30 cellular contexts compared by ENCODE assay signal in the genomic region with DNA sequence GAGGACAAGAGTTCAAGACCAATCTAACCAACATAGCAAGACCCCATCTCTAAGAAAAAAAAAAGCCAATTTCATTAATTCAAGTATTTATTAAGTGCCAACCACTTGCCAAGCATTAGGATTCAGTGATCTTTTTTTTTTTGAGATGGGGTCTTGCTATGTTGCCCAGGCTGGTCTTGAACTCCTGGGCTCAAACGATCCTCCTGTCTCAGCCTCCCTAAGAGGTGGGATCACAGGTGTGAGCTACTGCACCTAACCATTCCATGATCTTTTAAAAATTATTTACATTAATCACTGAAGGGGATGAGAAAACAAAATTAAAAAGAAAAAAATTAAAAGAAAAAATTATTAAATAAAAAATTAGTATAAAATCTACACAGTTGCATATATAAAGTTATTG. TPM values are rescaled to one million over a fixed set of nuclear protein-coding genes. Genes with fewer than 3 reads are reported as not detected.
A peak's percentile ranks its signal among the peaks of the same experiment; 100 is the strongest.
DNase-seq lines count a peak whose midpoint lies in the region; ATAC-seq, FAIRE-seq and TF ChIP-seq lines count a peak whose summit lies in the region.
"Had no signal": no experiment of that assay in that cellular context is flagged by ENCODE, and none has a peak within 500 bp of the region (broad histone marks: within the 10 kb centered on the region; RNA-seq: fewer than 3 reads in every experiment).

No MANE protein-coding gene starts in this region.

- in situ Hi-C loops in K562 (cut with MboI), result no loop called here

- H3K36me3 ChIP-seq in K562 (ENCODE audit: control insufficient read depth, insufficient read depth, low read length), result peaks cover 17% of the 10 kb centered on the region; the same call in 1 of the 3 replicates
- H3K36me3 ChIP-seq in pancreas, result peaks cover 0 to 15% (median 0%) of the 10 kb centered on the region in 3 donors

- no peak overlapping the region for H3K4me3 ChIP-seq in K562
- no peak overlapping the region for H3K4me3 ChIP-seq in pancreas
- H3K4me3 ChIP-seq: A549; BLaER1; BLaER1 treated with 17β-estradiol and CSF1 and Interleukin-3, amounts not matched to agents 10 nM and 100 nM had no signal

- BruUV-seq in K562 (replicated peaks; lab: Mats Ljungman, UMichigan), result no TSS peak

- no peak for TF ChIP-seq POLR2A in K562 (conservative IDR thresholded peaks at IDR 0.05)

- H3K4me1 ChIP-seq in K562 (replicated peaks in 1 of 2; ENCODE audit: control insufficient read depth in 2 of 2, insufficient read depth in 2 of 2, low read length in 2 of 2) (no peaks in the 10 kb centered on the region), pancreas (no peaks in the 10 kb centered on the region)
- H3K4me1 ChIP-seq: A549, BE2C, Caco-2 had no signal

- H2AFZ ChIP-seq in K562 (ENCODE audit: low read depth, low read length), result no peak overlapping the region

- no peaks in the 10 kb centered on the region for H3K79me2 ChIP-seq in K562 (ENCODE audit: control insufficient read depth, insufficient read depth, low read length)

- TF ChIP-seq EP300 in K562 (IDR thresholded peaks at IDR 0.05; ENCODE audit: low read length), result no peak

- no peaks in the 10 kb centered on the region for H3K27me3 ChIP-seq in K562 (ENCODE audit: control insufficient read depth in 2 of 2, insufficient read depth in 2 of 2, low read length in 2 of 2)
- H3K27me3 ChIP-seq in pancreas, result no peaks in the 10 kb centered on the region
- H3K27me3 ChIP-seq: BE2C; BLaER1; BLaER1 treated with 17β-estradiol and CSF1 and Interleukin-3, amounts not matched to agents 10 nM and 100 nM had no signal

- DNase-seq in K562 (ENCODE audit: extremely low read depth in 1 of 4, low spot score in 3 of 4), result no peak
- DNase-seq in pancreas, result no peak
- no peak for DNase-seq in COLO829 (ENCODE audit: low spot score)
- no peak for DNase-seq in HK-2 (ENCODE audit: unreplicated experiment)
- DNase-seq: 8988T; ACHN; AML-193; BE2C; C1 segment of cervical spinal cord; Caco-2; Calu3; CD4-positive, alpha-beta memory T cell; CD4-positive, alpha-beta T cell; CD4-positive, CD25-positive, alpha-beta regulatory T cell; CD8-positive, alpha-beta memory T cell; CD8-positive, alpha-beta T cell; COR-L47; DMS 273 treated with DMSO at 0.1 percent for 48 hours; DMS153; DMS53; DMS79; DMS79 treated with DMSO at 0.1 percent for 48 hours; DND-41; EL had no signal

- H3K9me3 ChIP-seq in K562 (replicated peaks; ENCODE audit: control insufficient read depth, insufficient read depth, low read depth, low read length) (no peaks in the 10 kb centered on the region), pancreas (no peaks in the 10 kb centered on the region)
- H3K9me3 ChIP-seq: A549; BE2C; BLaER1; BLaER1 treated with 17β-estradiol and CSF1 and Interleukin-3, amounts not matched to agents 10 nM and 100 nM; Caco-2 had no signal

- intact Hi-C loops in K562 (cut with micrococcal nuclease), result no loop called here
- intact Hi-C loops in pancreas (cut with DNase I), result no loop called here

- FAIRE-seq in K562 (lab: Jason Lieb, UNC) (no peak), pancreas (lab: Jason Lieb, UNC) (peak; percentile 47)
- FAIRE-seq: A549, D721Med had no signal

- TF ChIP-seq CTCF in K562 (IDR thresholded peaks at IDR 0.05 in 2 of 3, conservative IDR thresholded peaks at IDR 0.05 in 1 of 3; ENCODE audit: insufficient read depth in 2 of 3, low read depth in 1 of 3, low read length in 3 of 3), result no peak
- no peak for TF ChIP-seq CTCF in pancreas (IDR thresholded peaks at IDR 0.05)

- WGBS in K562 (ENCODE audit: insufficient coverage, low coverage, missing lambda C conversion rate), result 100% methylated on average over 1 of the region's 1 CpG
- 98 to 100% methylated on average over 1 of the region's 1 CpG for WGBS in pancreas, 2 donors

- H4K20me1 ChIP-seq in K562 (replicated peaks; ENCODE audit: control insufficient read depth, insufficient read depth, low read length), result no peaks in the 10 kb centered on the region
- H4K20me1 ChIP-seq: BLaER1; BLaER1 treated with 17β-estradiol and CSF1 and Interleukin-3, amounts not matched to agents 10 nM and 100 nM had no signal

- POLR2A ChIA-PET in K562 (lab: Yijun Ruan, JAX), result no interaction called here

- H3K4me2 ChIP-seq in K562 (ENCODE audit: insufficient read depth, low read length), result no peak overlapping the region
- H3K4me2 ChIP-seq: A549; BLaER1; BLaER1 treated with 17β-estradiol and CSF1 and Interleukin-3, amounts not matched to agents 10 nM and 100 nM had no signal

- CTCF ChIA-PET in K562 (lab: Yijun Ruan, JAX; ENCODE audit: low intra/inter-chr PET ratio), result no interaction called here

- TF ChIP-seq RAD21 in K562 (CRISPR knock-in tag; conservative IDR thresholded peaks at IDR 0.05 in 1 of 2, IDR thresholded peaks at IDR 0.05 in 1 of 2), result no peak

- no peak overlapping the region for H3K9ac ChIP-seq in K562 (ENCODE audit: insufficient read depth in 1 of 2, low read depth in 2 of 2, low read length in 2 of 2)
- H3K9ac ChIP-seq: BLaER1; BLaER1 treated with 17β-estradiol and CSF1 and Interleukin-3, amounts not matched to agents 10 nM and 100 nM had no signal

- H3K27ac ChIP-seq in K562 (ENCODE audit: extremely low read depth, low read depth, low read length), result no peak overlapping the region
- H3K27ac ChIP-seq in pancreas, result no peak overlapping the region
- H3K27ac ChIP-seq: 22Rv1; A549; BLaER1; BLaER1 treated with 17β-estradiol and CSF1 and Interleukin-3, amounts not matched to agents 10 nM and 100 nM; C4-2B had no signal

- ATAC-seq in K562, result no peak
- no peak for ATAC-seq in pancreas
- ATAC-seq: A549; CD8-positive, alpha-beta T cell had no signal

- no peaks in the 10 kb centered on the region for H3K9me1 ChIP-seq in K562 (ENCODE audit: control insufficient read depth, insufficient read depth, low read length)

RNA-seq across cellular contexts. Expression of gene HELQ, which starts 24.4 kb away (rescaled TPM):
- 20.1 and 26.8 TPM in 2 replicates for total RNA-seq in K562 (2011; cell fraction: chromatin; rRNA removed; ENCODE audit: low replicate concordance)
- 17.3 and 20.3 TPM in 2 replicates for total RNA-seq in K562 (2011; cell fraction: nucleolus; rRNA removed)
- total RNA-seq in K562 (2011; cell fraction: nucleoplasm; rRNA removed), result 22.4 and 22.8 TPM in 2 replicates
- total RNA-seq in K562 (2014; rRNA removed), result 15.2 and 16.3 TPM in 2 replicates
- 11.9 and 12.7 TPM in 2 replicates for total RNA-seq in K562 (2014; rRNA removed; fragmentation: Illumina TruSeq; extraction: Trizol)
- 11.3 and 12.6 TPM in 2 replicates for total RNA-seq in K562 (2015; rRNA removed; fragmentation: Illumina TruSeq; extraction: Trizol)
- total RNA-seq in K562 (2021), result 11.0 and 13.5 TPM in 2 replicates
- 11.6 and 13.1 TPM in 2 replicates for polyA plus RNA-seq in K562 (2011; rRNA removed)
- 3.9 and 5.7 TPM in 2 replicates for polyA plus RNA-seq in K562 (2011; cell fraction: cytosol; rRNA removed)
- 11.0 and 11.1 TPM in 2 replicates for polyA plus RNA-seq in K562 (2011; cell fraction: nucleus; rRNA removed)
- polyA plus RNA-seq in K562 (2012), result 8.6 and 9.3 TPM in 2 replicates
- 10.9 and 12.7 TPM in 2 replicates for polyA plus RNA-seq in K562 (2014; fragmentation: Illumina TruSeq; extraction: Trizol)
- polyA plus RNA-seq in K562 (2014; fragmentation: Nextera tagmentation; extraction: Ambion mirVana), result 1 to 10 TPM; 3.5 to 5.6 TPM
- 9.2 and 15.7 TPM in 2 replicates for polyA plus RNA-seq in K562 (2014; rRNA removed)
- polyA minus RNA-seq in K562 (2011; rRNA and poly(A)+ RNA removed), result 18.7 and 21.2 TPM in 2 replicates
- 2.5 and 5.2 TPM in 2 replicates for polyA minus RNA-seq in K562 (2011; cell fraction: cytosol; rRNA and poly(A)+ RNA removed)
- polyA minus RNA-seq in K562 (2011; cell fraction: nucleus; rRNA and poly(A)+ RNA removed), result 18.3 and 32.5 TPM in 2 replicates
- 1 to 10 TPM; 5.2 to 9.9 (median 7.4) TPM for total RNA-seq in pancreas
- 1 to 10 TPM; 4.3 to 5.3 TPM for polyA plus RNA-seq in pancreas

RNA-seq across cellular contexts. Expression of gene MRPS18C, which starts 24.7 kb away (rescaled TPM):
- 23.5 and 59.1 TPM in 2 replicates for total RNA-seq in K562 (2011; cell fraction: chromatin; rRNA removed; ENCODE audit: low replicate concordance)
- 20.2 and 21.1 TPM in 2 replicates for total RNA-seq in K562 (2011; cell fraction: nucleolus; rRNA removed)
- 35.0 and 61.6 TPM in 2 replicates for total RNA-seq in K562 (2011; cell fraction: nucleoplasm; rRNA removed)
- total RNA-seq in K562 (2014; rRNA removed) (53.3 and 54.3 TPM in 2 replicates), K562 (2014; rRNA removed; fragmentation: Illumina TruSeq; extraction: Trizol) (149 and 150 TPM in 2 replicates), K562 (2015; rRNA removed; fragmentation: Illumina TruSeq; extraction: Trizol) (114 and 138 TPM in 2 replicates), K562 (2021) (110 and 115 TPM in 2 replicates), pancreas (10 to 100 TPM; 10.8 to 22.2 (median 16.8) TPM)
- polyA plus RNA-seq in K562 (2011; rRNA removed) (71.9 and 94.6 TPM in 2 replicates), K562 (2014; fragmentation: Illumina TruSeq; extraction: Trizol) (96.5 and 138 TPM in 2 replicates), K562 (2014; fragmentation: Nextera tagmentation; extraction: Ambion mirVana) (100 to 1,000 TPM; 329 to 390 TPM), K562 (2014; rRNA removed) (77.0 and 79.9 TPM in 2 replicates), pancreas (10 to 100 TPM in 1 of 2 donors, 1 to 10 TPM in 1; 9.0 to 18.2 TPM)
- polyA plus RNA-seq in K562 (2011; cell fraction: cytosol; rRNA removed), result 19.2 and 45.8 TPM in 2 replicates
- polyA plus RNA-seq in K562 (2011; cell fraction: nucleus; rRNA removed), result 14.5 and 28.5 TPM in 2 replicates
- polyA plus RNA-seq in K562 (2012), result 76.9 and 195 TPM in 2 replicates
- 51.3 and 62.6 TPM in 2 replicates for polyA minus RNA-seq in K562 (2011; rRNA and poly(A)+ RNA removed)
- polyA minus RNA-seq in K562 (2011; cell fraction: cytosol; rRNA and poly(A)+ RNA removed), result 12.3 and 51.6 TPM in 2 replicates
- 19.7 and 35.3 TPM in 2 replicates for polyA minus RNA-seq in K562 (2011; cell fraction: nucleus; rRNA and poly(A)+ RNA removed)

RNA-seq across cellular contexts. Expression of gene ABRAXAS1, which starts 53.7 kb away (rescaled TPM):
- total RNA-seq in K562 (2011; cell fraction: chromatin; rRNA removed; ENCODE audit: low replicate concordance), result 14.8 and 37.7 TPM in 2 replicates
- total RNA-seq in K562 (2011; cell fraction: nucleolus; rRNA removed), result 19.7 and 26.7 TPM in 2 replicates
- 29.8 and 51.8 TPM in 2 replicates for total RNA-seq in K562 (2011; cell fraction: nucleoplasm; rRNA removed)
- total RNA-seq in K562 (2014; rRNA removed) (18.4 and 27.0 TPM in 2 replicates), K562 (2014; rRNA removed; fragmentation: Illumina TruSeq; extraction: Trizol) (22.4 and 26.0 TPM in 2 replicates), K562 (2015; rRNA removed; fragmentation: Illumina TruSeq; extraction: Trizol) (17.9 and 22.1 TPM in 2 replicates), K562 (2021) (27.6 and 30.9 TPM in 2 replicates), pancreas (1 to 10 TPM; 5.1 to 8.2 (median 6.8) TPM)
- polyA plus RNA-seq in K562 (2011; rRNA removed) (43.2 and 48.3 TPM in 2 replicates), K562 (2014; fragmentation: Illumina TruSeq; extraction: Trizol) (37.6 and 37.7 TPM in 2 replicates), K562 (2014; fragmentation: Nextera tagmentation; extraction: Ambion mirVana) (10 to 100 TPM; 10.8 to 13.7 TPM), K562 (2014; rRNA removed) (20.6 and 32.9 TPM in 2 replicates), pancreas (1 to 10 TPM; 2.3 to 4.8 TPM)
- polyA plus RNA-seq in K562 (2011; cell fraction: cytosol; rRNA removed), result 7.0 and 20.7 TPM in 2 replicates
- 13.5 and 17.7 TPM in 2 replicates for polyA plus RNA-seq in K562 (2011; cell fraction: nucleus; rRNA removed)
- polyA plus RNA-seq in K562 (2012), result 23.7 and 59.5 TPM in 2 replicates
- polyA minus RNA-seq in K562 (2011; rRNA and poly(A)+ RNA removed), result 45.2 and 54.5 TPM in 2 replicates
- polyA minus RNA-seq in K562 (2011; cell fraction: cytosol; rRNA and poly(A)+ RNA removed), result 20.3 and 21.8 TPM in 2 replicates
- polyA minus RNA-seq in K562 (2011; cell fraction: nucleus; rRNA and poly(A)+ RNA removed), result 20.1 and 30.0 TPM in 2 replicates
